1 cellular context compared by ENCODE assay signal in the genomic region with DNA sequence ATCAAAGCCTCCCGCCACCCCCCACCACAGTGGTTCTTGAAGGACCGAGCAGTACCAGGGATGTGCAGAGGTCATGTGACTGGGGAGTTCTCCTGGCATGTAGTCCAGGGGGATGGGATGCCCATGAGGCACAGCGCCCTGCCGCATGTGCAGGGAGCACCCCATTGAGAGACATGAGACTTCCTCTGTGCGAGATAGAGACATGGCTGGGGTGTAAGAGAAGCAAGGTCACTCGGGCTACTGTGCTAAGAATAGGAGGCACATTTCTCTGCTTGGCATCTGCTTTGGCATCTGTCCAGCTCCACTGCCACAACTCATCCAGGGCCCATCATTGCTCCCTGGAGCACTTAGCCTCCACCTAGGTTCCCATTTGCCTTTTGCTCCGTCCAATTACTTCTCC.
TF ChIP-seq lines count a peak whose summit lies in the region.

No MANE protein-coding gene starts in this region.

TF ChIP-seq in H1, 55 proteins besides CTCF, POLR2A, EP300 and RAD21:
- TF ChIP-seq BCL11A (IDR thresholded peaks at IDR 0.05; ENCODE audit: low read depth in 2 of 2, low read length in 2 of 2) = no peak
- no peak for TF ChIP-seq SIX5 (IDR thresholded peaks at IDR 0.05; ENCODE audit: low read depth, low read length)
- no peak for TF ChIP-seq KDM4A (IDR thresholded peaks at IDR 0.05; ENCODE audit: low read depth, low read length, severe bottlenecking)
- no peak for TF ChIP-seq NANOG (IDR thresholded peaks at IDR 0.05; ENCODE audit: insufficient read depth, low read depth, low read length, poor library complexity, severe bottlenecking)
- TF ChIP-seq NRF1 (IDR thresholded peaks at IDR 0.05; ENCODE audit: low read depth, low read length) = no peak
- no peak for TF ChIP-seq POLR2AphosphoS5 (IDR thresholded peaks at IDR 0.05; ENCODE audit: low read depth, low read length)
- TF ChIP-seq CHD2 (IDR thresholded peaks at IDR 0.05; ENCODE audit: low read length) = no peak
- TF ChIP-seq KDM1A (IDR thresholded peaks at IDR 0.05; ENCODE audit: borderline replicate concordance, low read length) = no peak
- no peak for TF ChIP-seq HDAC2 (IDR thresholded peaks at IDR 0.05; ENCODE audit: borderline replicate concordance in 1 of 2, low read depth in 2 of 2, low read length in 2 of 2)
- TF ChIP-seq JUN (IDR thresholded peaks at IDR 0.05; ENCODE audit: low read depth, low read length) = no peak
- TF ChIP-seq EGR1 (IDR thresholded peaks at IDR 0.05; ENCODE audit: borderline replicate concordance, low read depth, low read length) = no peak
TF ChIP-seq in H1: peak in this region for 0.
